In the genomic region with DNA sequence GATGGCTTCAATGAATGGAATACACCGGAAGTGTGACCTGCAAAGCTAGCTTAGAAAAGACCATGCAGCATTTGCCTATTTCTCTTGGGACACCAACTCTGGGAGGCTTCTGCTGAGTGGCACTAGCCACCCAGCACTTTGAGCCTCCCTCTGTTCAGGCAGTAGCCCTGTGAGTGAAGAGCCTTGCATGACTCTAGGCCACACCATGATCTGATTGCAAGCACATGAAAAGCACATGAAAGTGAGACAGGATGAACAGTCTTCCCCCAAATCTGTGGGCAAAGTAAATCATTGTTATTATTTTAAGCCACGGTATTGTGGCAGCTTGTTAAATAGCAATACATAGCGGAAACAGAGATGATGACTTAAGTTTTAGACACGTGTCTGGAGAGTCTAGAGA, we compare ENCODE assay signal across 1 cellular context.
TF ChIP-seq lines count a peak whose summit lies in the region.

No MANE protein-coding gene starts in this region.

TF ChIP-seq in GM12878, 131 proteins besides CTCF, POLR2A, EP300 and RAD21 (continued from another document):
- TF ChIP-seq, protein P1, sequence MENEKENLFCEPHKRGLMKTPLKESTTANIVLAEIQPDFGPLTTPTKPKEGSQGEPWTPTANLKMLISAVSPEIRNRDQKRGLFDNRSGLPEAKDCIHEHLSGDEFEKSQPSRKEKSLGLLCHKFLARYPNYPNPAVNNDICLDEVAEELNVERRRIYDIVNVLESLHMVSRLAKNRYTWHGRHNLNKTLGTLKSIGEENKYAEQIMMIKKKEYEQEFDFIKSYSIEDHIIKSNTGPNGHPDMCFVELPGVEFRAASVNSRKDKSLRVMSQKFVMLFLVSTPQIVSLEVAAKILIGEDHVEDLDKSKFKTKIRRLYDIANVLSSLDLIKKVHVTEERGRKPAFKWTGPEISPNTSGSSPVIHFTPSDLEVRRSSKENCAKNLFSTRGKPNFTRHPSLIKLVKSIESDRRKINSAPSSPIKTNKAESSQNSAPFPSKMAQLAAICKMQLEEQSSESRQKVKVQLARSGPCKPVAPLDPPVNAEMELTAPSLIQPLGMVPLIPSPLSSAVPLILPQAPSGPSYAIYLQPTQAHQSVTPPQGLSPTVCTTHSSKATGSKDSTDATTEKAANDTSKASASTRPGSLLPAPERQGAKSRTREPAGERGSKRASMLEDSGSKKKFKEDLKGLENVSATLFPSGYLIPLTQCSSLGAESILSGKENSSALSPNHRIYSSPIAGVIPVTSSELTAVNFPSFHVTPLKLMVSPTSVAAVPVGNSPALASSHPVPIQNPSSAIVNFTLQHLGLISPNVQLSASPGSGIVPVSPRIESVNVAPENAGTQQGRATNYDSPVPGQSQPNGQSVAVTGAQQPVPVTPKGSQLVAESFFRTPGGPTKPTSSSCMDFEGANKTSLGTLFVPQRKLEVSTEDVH (IDR thresholded peaks at IDR 0.05; ENCODE audit: low read depth, partially characterized antibody), result no peak
